Comparison of ENCODE assay signal across 16 cellular contexts in the genomic region with DNA sequence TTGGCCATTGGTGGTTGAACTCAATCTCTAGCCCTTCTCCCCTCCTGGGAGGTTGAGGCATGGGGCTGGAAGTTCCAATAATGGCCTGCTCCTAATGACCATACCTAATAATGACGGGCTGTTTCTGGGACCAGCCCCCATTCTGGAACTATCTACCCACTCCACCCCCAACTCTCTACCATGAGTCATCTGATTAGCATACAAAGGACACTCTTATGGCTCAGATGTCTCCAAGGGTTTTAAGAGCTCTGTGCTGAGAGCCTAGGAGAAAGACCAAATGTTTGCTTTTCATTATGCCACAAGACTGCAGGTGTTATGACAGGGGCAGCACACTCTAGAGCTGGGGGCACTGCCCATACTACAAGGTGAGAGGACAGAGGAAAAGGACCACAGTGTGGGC.
"Had no signal": no experiment of that assay in that cellular context is flagged by ENCODE, and none has a peak within 500 bp of the region (broad histone marks: within the 10 kb centered on the region; RNA-seq: fewer than 3 reads in every experiment).

No MANE protein-coding gene starts in this region.

- H3K9ac ChIP-seq: neural progenitor cell had no signal

- H3K4me2 ChIP-seq: neural progenitor cell had no signal

- H3K9me3 ChIP-seq: ovary, testis had no signal

- H3K4me3 ChIP-seq: breast epithelium, gastroesophageal sphincter, heart right ventricle, lung, neural progenitor cell, ovary, stomach, testis had no signal

- ATAC-seq: activated CD4-positive, CD25-positive, alpha-beta regulatory T cell treated with anti-CD3 and anti-CD28 coated beads, Interleukin-2, amount 50 U/mL, for 24 hours; activated T-helper 17 cell treated with anti-CD3 and anti-CD28 coated beads, Interleukin-2, amount 50 U/mL, for 72 hours; gastroesophageal sphincter; heart right ventricle had no signal

- H3K27ac ChIP-seq: breast epithelium, gastroesophageal sphincter, heart right ventricle, neural progenitor cell, ovary, stomach, testis had no signal

- H3K36me3 ChIP-seq: breast epithelium, gastroesophageal sphincter, heart right ventricle, neural progenitor cell, ovary, stomach had no signal

- H3K4me1 ChIP-seq: breast epithelium, gastroesophageal sphincter, heart right ventricle, stomach, testis had no signal

- H3K27me3 ChIP-seq: breast epithelium, gastroesophageal sphincter, heart right ventricle, neural progenitor cell, ovary, stomach, testis had no signal

- DNase-seq: activated CD4-positive, alpha-beta T cell treated with anti-CD3 and anti-CD28 coated beads, Interleukin-2, amount 50 U/mL, for 1 hour; activated naive CD4-positive, alpha-beta T cell treated with Interleukin-2 at 50 U/mL for 16 hours; cerebellar nuclear complex; effector memory CD4-positive, alpha-beta T cell; heart right ventricle; midbrain; ovary; stimulated activated CD4-positive, alpha-beta T cell treated with anti-CD3 and anti-CD28 coated beads, Interleukin-2, amount 100 ng/mL, for 24 hours; stomach; testis had no signal

- H2AFZ ChIP-seq: neural progenitor cell had no signal
